ENCODE assay signal across 1 cellular context in the genomic region with DNA sequence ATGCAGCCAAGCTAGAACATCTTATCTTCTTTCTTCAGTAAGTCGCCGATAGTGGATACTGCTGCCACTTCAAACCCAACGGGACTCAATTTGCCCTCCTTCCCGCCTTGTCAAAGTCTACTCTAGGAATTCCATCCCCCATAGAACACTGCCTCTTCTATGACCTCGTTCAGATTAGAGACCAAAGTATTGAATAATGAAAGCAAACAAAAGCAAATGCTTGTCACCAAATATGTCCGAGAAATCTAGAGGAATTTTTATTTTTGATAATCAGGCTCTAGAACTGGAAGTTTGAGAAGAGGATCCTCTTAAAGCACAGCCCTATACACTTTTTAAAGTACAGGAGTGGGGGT.
TF ChIP-seq lines count a peak whose summit lies in the region.

No MANE protein-coding gene starts in this region.

TF ChIP-seq in A549, 52 proteins besides CTCF, POLR2A, EP300 and RAD21 (continued from another document):
- no peak for TF ChIP-seq TP53 (CRISPR knock-in tag; IDR thresholded peaks at IDR 0.05)
